In the genomic region with DNA sequence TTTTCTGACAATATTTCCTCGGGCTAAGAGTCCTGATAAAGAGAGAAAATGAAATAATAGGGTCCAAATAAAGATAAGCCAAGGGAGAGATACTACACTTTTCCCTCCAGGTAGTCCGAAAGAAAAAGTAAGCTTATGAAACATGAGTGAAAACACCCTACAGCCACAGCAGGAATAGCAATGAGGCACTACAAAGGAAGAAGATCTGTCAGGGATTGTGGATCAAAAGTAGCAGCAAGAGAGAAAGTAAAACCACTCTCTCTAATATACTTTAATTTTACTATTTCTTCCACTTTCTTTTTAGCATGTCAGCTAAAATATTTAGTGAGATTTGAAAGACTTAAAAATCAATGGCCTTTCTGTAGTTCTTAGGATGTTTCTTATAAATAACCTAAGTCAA, we compare ENCODE assay signal across 18 cellular contexts.
"Had no signal": no experiment of that assay in that cellular context is flagged by ENCODE, and none has a peak within 500 bp of the region (broad histone marks: within the 10 kb centered on the region; RNA-seq: fewer than 3 reads in every experiment).

No MANE protein-coding gene starts in this region.

- H3K27me3 ChIP-seq: foreskin keratinocyte, left lung, spleen, tibial nerve had no signal

- H3K36me3 Mint-ChIP-seq: immature natural killer cell; stimulated activated memory B cell treated with anti-CD40 and anti-IgM and Interleukin-4, amounts not matched to agents 10 μg/mL and 1 μg/mL and 100 μg/mL, for 72 hours had no signal

- H3K36me3 ChIP-seq: left lung, spleen, tibial nerve had no signal

- H3K27ac ChIP-seq: coronary artery, foreskin keratinocyte, left lung, spleen, tibial nerve had no signal

- H3K4me3 ChIP-seq: coronary artery, left lung, lung, spleen, tibial nerve had no signal

- H3K4me3 Mint-ChIP-seq: endodermal cell; immature natural killer cell; natural killer cell treated with Interleukin-12 subunit alpha and Interleukin-12 subunit beta and Interleukin-15 and Interleukin-18, amount 100 ng/mL, for 72 hours; stimulated activated memory B cell treated with anti-CD40 and anti-IgM and Interleukin-4, amounts not matched to agents 10 μg/mL and 1 μg/mL and 100 μg/mL, for 72 hours; stimulated activated naive CD8-positive, alpha-beta T cell treated with anti-CD3 and anti-CD28 coated beads, Interleukin-15, Interleukin-2, amounts not matched to agents 100 ng/mL and 50 ng/mL, for 24 hours had no signal

- H3K4me1 Mint-ChIP-seq: endodermal cell; immature natural killer cell; stimulated activated memory B cell treated with anti-CD40 and anti-IgM and Interleukin-4, amounts not matched to agents 10 μg/mL and 1 μg/mL and 100 μg/mL, for 72 hours had no signal

- H3K9me3 ChIP-seq: left lung, spleen, tibial nerve had no signal

- ATAC-seq: foreskin keratinocyte; left lung; natural killer cell treated with Interleukin-12 subunit alpha and Interleukin-12 subunit beta and Interleukin-15 and Interleukin-18, amount 100 ng/mL, for 72 hours; sciatic nerve; stimulated activated memory B cell treated with anti-CD40 and anti-IgM and Interleukin-4, amounts not matched to agents 10 μg/mL and 1 μg/mL and 100 μg/mL, for 72 hours had no signal

- H3K27ac Mint-ChIP-seq: endodermal cell; immature natural killer cell; natural killer cell treated with Interleukin-12 subunit alpha and Interleukin-12 subunit beta and Interleukin-15 and Interleukin-18, amount 100 ng/mL, for 72 hours; stimulated activated memory B cell treated with anti-CD40 and anti-IgM and Interleukin-4, amounts not matched to agents 10 μg/mL and 1 μg/mL and 100 μg/mL, for 72 hours; stimulated activated naive CD8-positive, alpha-beta T cell treated with anti-CD3 and anti-CD28 coated beads, Interleukin-15, Interleukin-2, amounts not matched to agents 100 ng/mL and 50 ng/mL, for 24 hours had no signal

- H3K27me3 Mint-ChIP-seq: natural killer cell treated with Interleukin-12 subunit alpha and Interleukin-12 subunit beta and Interleukin-15 and Interleukin-18, amount 100 ng/mL, for 72 hours; stimulated activated memory B cell treated with anti-CD40 and anti-IgM and Interleukin-4, amounts not matched to agents 10 μg/mL and 1 μg/mL and 100 μg/mL, for 72 hours; stimulated activated naive CD8-positive, alpha-beta T cell treated with anti-CD3 and anti-CD28 coated beads, Interleukin-15, Interleukin-2, amounts not matched to agents 100 ng/mL and 50 ng/mL, for 24 hours had no signal

- H3K4me1 ChIP-seq: left lung, spleen, tibial nerve had no signal

- DNase-seq: effector CD4-positive, alpha-beta T cell; endodermal cell; erythroblast; foreskin keratinocyte; immature natural killer cell; left lung; midbrain; spleen; stimulated activated CD4-positive, alpha-beta T cell treated with anti-CD3 and anti-CD28 coated beads, Interleukin-15, amount 100 ng/mL, for 24 hours; stimulated activated CD4-positive, alpha-beta T cell treated with anti-CD3 and anti-CD28 coated beads, Interleukin-1b, Interleukin-23, amount 100 ng/mL, for 48 hours; stimulated activated CD4-positive, alpha-beta T cell treated with anti-CD3 and anti-CD28 coated beads, Interleukin-4, amount 100 ng/mL, for 24 hours had no signal

- H3K9me3 Mint-ChIP-seq: endodermal cell had no signal
